10 cellular contexts compared by ENCODE assay signal in the genomic region with DNA sequence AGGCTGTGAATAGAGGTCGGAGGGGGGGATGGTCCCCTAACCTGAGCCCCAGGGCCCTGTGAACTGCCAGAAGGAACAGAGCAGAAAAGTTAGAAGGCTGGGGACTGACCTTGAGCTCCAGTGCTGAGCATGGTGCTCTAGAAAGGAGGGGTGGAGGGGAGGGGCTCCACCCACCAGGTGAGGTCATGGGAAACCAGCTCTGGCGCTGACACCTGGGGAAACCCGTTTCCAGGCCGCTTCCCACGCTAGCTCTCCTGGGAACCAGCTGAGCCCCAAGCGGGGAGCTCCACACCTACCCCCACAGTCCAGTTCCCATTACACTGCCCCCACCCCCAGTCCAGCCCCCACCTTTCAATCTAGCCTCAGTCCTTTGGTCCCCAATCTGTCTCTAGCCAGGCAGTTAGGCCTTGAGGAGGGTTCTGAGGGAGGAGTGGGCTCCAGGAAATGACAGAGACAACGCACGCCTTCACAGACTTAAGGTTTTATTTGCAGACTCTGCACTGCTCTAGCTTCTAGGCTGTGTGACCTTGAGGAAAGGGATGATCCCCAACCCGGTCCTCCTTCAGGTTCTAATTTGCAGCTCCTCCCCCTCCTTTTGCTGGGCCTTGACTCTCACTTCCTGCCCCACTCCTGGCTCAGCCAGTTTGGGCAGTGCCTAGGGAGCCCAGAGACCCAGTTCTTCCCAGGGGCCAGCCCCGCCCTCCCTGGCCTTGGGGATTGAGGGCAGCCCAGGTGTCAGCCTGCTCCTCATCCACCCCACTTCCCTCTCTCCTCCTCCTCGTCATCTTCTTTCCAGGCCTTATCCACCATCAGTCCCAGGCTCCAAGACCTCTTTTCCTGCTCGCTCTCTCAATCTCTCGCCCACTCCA. TPM values are rescaled to one million over a fixed set of nuclear protein-coding genes. Genes with fewer than 3 reads are reported as not detected.
DNase-seq lines count a peak whose midpoint lies in the region; ATAC-seq and TF ChIP-seq lines count a peak whose summit lies in the region.
"Had no signal": no experiment of that assay in that cellular context is flagged by ENCODE, and none has a peak within 500 bp of the region (broad histone marks: within the 10 kb centered on the region; RNA-seq: fewer than 3 reads in every experiment).

No MANE protein-coding gene starts in this region.

- no peaks in the 10 kb centered on the region for H3K9me3 Mint-ChIP-seq in activated CD8-positive, alpha-beta memory T cell treated with anti-CD3 and anti-CD28 coated beads, Interleukin-2, amount 10 ng/mL, durations not matched to agents 7 days and 5 days (ENCODE audit: low read depth)

- TF ChIP-seq EP300 in Ishikawa (IDR thresholded peaks at IDR 0.05; ENCODE audit: borderline replicate concordance) (0 out of 2 replicates have a peak, but pooled peaks have one; percentile 33), stomach (IDR thresholded peaks at IDR 0.05) (no peak)

- H3K36me3 ChIP-seq in esophagus (ENCODE audit: control insufficient read depth in 2 of 2, insufficient read depth in 2 of 2, low read length in 1 of 2) (no peaks in the 10 kb centered on the region), stomach (no peaks in the 10 kb centered on the region), tibial artery (no peaks in the 10 kb centered on the region)
- H3K36me3 ChIP-seq: heart right ventricle had no signal

- no peaks in the 10 kb centered on the region for H3K36me3 Mint-ChIP-seq in activated CD8-positive, alpha-beta memory T cell treated with anti-CD3 and anti-CD28 coated beads, Interleukin-2, amount 10 ng/mL, durations not matched to agents 7 days and 5 days

- H3K4me3 Mint-ChIP-seq in activated CD8-positive, alpha-beta memory T cell treated with anti-CD3 and anti-CD28 coated beads, Interleukin-2, amount 10 ng/mL, durations not matched to agents 7 days and 5 days: no peak overlapping the region

- H3K4me1 ChIP-seq in esophagus (ENCODE audit: control insufficient read depth in 2 of 2, insufficient read depth in 2 of 2, low read length in 1 of 2): peaks cover 0 to 3% of the 10 kb centered on the region in 2 donors
- peaks cover 22 to 37% (median 29%) of the 10 kb centered on the region in 4 donors for H3K4me1 ChIP-seq in stomach
- H3K4me1 ChIP-seq in tibial artery: peaks cover 0 to 19% (median 12%) of the 10 kb centered on the region in 4 donors

- peaks cover 7% of the 10 kb centered on the region for H3K4me1 Mint-ChIP-seq in activated CD8-positive, alpha-beta memory T cell treated with anti-CD3 and anti-CD28 coated beads, Interleukin-2, amount 10 ng/mL, durations not matched to agents 7 days and 5 days

- no peak for ATAC-seq in activated CD8-positive, alpha-beta memory T cell treated with anti-CD3 and anti-CD28 coated beads, Interleukin-2, amount 10 ng/mL, durations not matched to agents 7 days and 5 days
- no peak for ATAC-seq in GM18861 (IDR thresholded peaks at IDR 0.05; ENCODE audit: unreplicated experiment)
- ATAC-seq: heart right ventricle had no signal

- DNase-seq in activated CD8-positive, alpha-beta memory T cell treated with anti-CD3 and anti-CD28 coated beads, Interleukin-2, amount 10 ng/mL, durations not matched to agents 7 days and 5 days: no peak
- no peak for DNase-seq in activated CD8-positive, alpha-beta memory T cell treated with anti-CD3 and anti-CD28 coated beads, Interleukin-2, amount 50 U/mL, for 48 hours
- peak; percentile 85 for DNase-seq in stomach
- DNase-seq in midbrain (lab: John Stamatoyannopoulos, UW): no peak
- no peak for DNase-seq in tibial artery
- DNase-seq: heart right ventricle, NCI-H446 had no signal

- intact Hi-C loops in stomach (cut with DNase I; ENCODE audit: low total_unique reads) (no loop called here), tibial artery (cut with DNase I; ENCODE audit: low total_unique reads) (no loop called here)

- WGBS in esophagus, 2 donors: 53 to 56% methylated on average over 13 of the region's 13 CpGs
- 56 to 74% (median 63%) methylated on average over 12 to 13 of the region's 13 CpGs for WGBS in stomach, 5 donors

- H3K27me3 Mint-ChIP-seq in activated CD8-positive, alpha-beta memory T cell treated with anti-CD3 and anti-CD28 coated beads, Interleukin-2, amount 10 ng/mL, durations not matched to agents 7 days and 5 days: peaks cover 18% of the 10 kb centered on the region

- H3K27ac ChIP-seq in esophagus (ENCODE audit: low read depth in 2 of 2, low read length in 1 of 2): peak overlapping the region; percentile 96 to 97
- H3K27ac ChIP-seq in stomach: peak overlapping the region; percentile 18 to 54 (median 42)
- no peak overlapping the region for H3K27ac ChIP-seq in tibial artery
- H3K27ac ChIP-seq: heart right ventricle had no signal

- no peak for TF ChIP-seq POLR2A in stomach (IDR thresholded peaks at IDR 0.05)

- peak overlapping the region; percentile 30 for H3K27ac Mint-ChIP-seq in activated CD8-positive, alpha-beta memory T cell treated with anti-CD3 and anti-CD28 coated beads, Interleukin-2, amount 10 ng/mL, durations not matched to agents 7 days and 5 days

- CTCF ChIA-PET in activated CD8-positive, alpha-beta memory T cell treated with anti-CD3 and anti-CD28 coated beads, Interleukin-2, amount 10 ng/mL, durations not matched to agents 7 days and 5 days (lab: Charles Lee): interaction anchor here (0.9 to 12.6 kb wide), 8 partner anchors 9 to 459 kb away, joined by 3 to 180 read pairs (median 8); a partner anchor contains a TSS

- peak; percentile 9; the same call in 1 of the 2 replicates for TF ChIP-seq RAD21 in Ishikawa (IDR thresholded peaks at IDR 0.05; ENCODE audit: low read depth)

- peak overlapping the region; percentile 77 to 82 for H3K4me3 ChIP-seq in esophagus (ENCODE audit: low read depth in 1 of 2, low read length in 2 of 2)
- H3K4me3 ChIP-seq in stomach: no peak overlapping the region
- no peak overlapping the region for H3K4me3 ChIP-seq in tibial artery
- H3K4me3 ChIP-seq: heart right ventricle had no signal

- H3K27me3 ChIP-seq in esophagus (ENCODE audit: control insufficient read depth in 1 of 2, insufficient read depth in 2 of 2, low read length in 2 of 2) (no peaks in the 10 kb centered on the region), stomach (peaks cover 0 to 24% (median 0%) of the 10 kb centered on the region in 3 donors), tibial artery (peaks cover 0 to 33% of the 10 kb centered on the region in 2 donors)

- H3K9me3 ChIP-seq in esophagus (ENCODE audit: control insufficient read depth in 2 of 2, insufficient read depth in 1 of 2, low read depth in 1 of 2, low read length in 1 of 2) (no peaks in the 10 kb centered on the region), stomach (no peaks in the 10 kb centered on the region), tibial artery (no peaks in the 10 kb centered on the region)
- H3K9me3 ChIP-seq: heart right ventricle had no signal

- TF ChIP-seq CTCF in stomach (IDR thresholded peaks at IDR 0.05) (no peak), tibial artery (IDR thresholded peaks at IDR 0.05) (no peak)

TF ChIP-seq in Ishikawa, 13 proteins besides CTCF, POLR2A, EP300 and RAD21 (continues in another document):
- TF ChIP-seq YY1 (IDR thresholded peaks at IDR 0.05; ENCODE audit: low read depth) (0 out of 2 replicates have a peak, but pooled peaks have one; percentile 24), NFIC (IDR thresholded peaks at IDR 0.05) (peak; percentile 83), CREB1 (IDR thresholded peaks at IDR 0.05; ENCODE audit: low read depth) (0 out of 2 replicates have a peak, but pooled peaks have one; percentile 21), EGR1 (IDR thresholded peaks at IDR 0.05) (peak; percentile 77)
- TF ChIP-seq, protein P1, sequence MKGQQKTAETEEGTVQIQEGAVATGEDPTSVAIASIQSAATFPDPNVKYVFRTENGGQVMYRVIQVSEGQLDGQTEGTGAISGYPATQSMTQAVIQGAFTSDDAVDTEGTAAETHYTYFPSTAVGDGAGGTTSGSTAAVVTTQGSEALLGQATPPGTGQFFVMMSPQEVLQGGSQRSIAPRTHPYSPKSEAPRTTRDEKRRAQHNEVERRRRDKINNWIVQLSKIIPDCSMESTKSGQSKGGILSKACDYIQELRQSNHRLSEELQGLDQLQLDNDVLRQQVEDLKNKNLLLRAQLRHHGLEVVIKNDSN (IDR thresholded peaks at IDR 0.05): 0 out of 2 replicates have a peak, but pooled peaks have one; percentile 14
- TF ChIP-seq, protein P2, sequence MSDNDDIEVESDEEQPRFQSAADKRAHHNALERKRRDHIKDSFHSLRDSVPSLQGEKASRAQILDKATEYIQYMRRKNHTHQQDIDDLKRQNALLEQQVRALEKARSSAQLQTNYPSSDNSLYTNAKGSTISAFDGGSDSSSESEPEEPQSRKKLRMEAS (IDR thresholded peaks at IDR 0.05): peak; percentile 53; the same call in 1 of the 2 replicates

RNA-seq across cellular contexts. Expression of a gene that starts 2.1 kb away (rescaled TPM):
- total RNA-seq in activated CD8-positive, alpha-beta memory T cell treated with anti-CD3 and anti-CD28 coated beads, Interleukin-2, amount 10 ng/mL, durations not matched to agents 7 days and 5 days: not detected
- 100 to 1,000 TPM; 137 to 138 TPM for polyA plus RNA-seq in esophagus
- total RNA-seq in stomach: 1 to 10 TPM in 4 of 5 donors, not detected in 1; 1.3 to 3.2 (median 1.7) TPM
- polyA plus RNA-seq in stomach: 10 to 100 TPM in 1 of 3 donors, 1 to 10 TPM in 2; 1.2 to 87.8 (median 1.4) TPM
- total RNA-seq: heart right ventricle had no signal

RNA-seq across cellular contexts. Expression of a gene that starts 22.3 kb away (rescaled TPM):
- 10 to 100 TPM; 16.9 to 19.5 TPM for total RNA-seq in activated CD8-positive, alpha-beta memory T cell treated with anti-CD3 and anti-CD28 coated beads, Interleukin-2, amount 10 ng/mL, durations not matched to agents 7 days and 5 days
- 1 to 10 TPM; 6.8 to 7.6 TPM for polyA plus RNA-seq in esophagus
- total RNA-seq in stomach: 10 to 100 TPM in 4 of 5 donors, 1 to 10 TPM in 1; 1.8 to 24.2 (median 20.3) TPM
- 10 to 100 TPM in 1 of 3 donors, 1 to 10 TPM in 2; 5.7 to 10.8 (median 6.1) TPM for polyA plus RNA-seq in stomach

RNA-seq across cellular contexts. Expression of a gene that starts 28.1 kb away (rescaled TPM):
- 1 to 10 TPM; 3.7 to 4.0 TPM for total RNA-seq in activated CD8-positive, alpha-beta memory T cell treated with anti-CD3 and anti-CD28 coated beads, Interleukin-2, amount 10 ng/mL, durations not matched to agents 7 days and 5 days
- 100 to 1,000 TPM; 161 to 191 TPM for polyA plus RNA-seq in esophagus
- 100 to 1,000 TPM in 4 of 5 donors, 10 to 100 TPM in 1; 58.6 to 394 (median 178) TPM for total RNA-seq in stomach
- 10 to 100 TPM; 16.8 to 76.8 (median 52.3) TPM for polyA plus RNA-seq in stomach

RNA-seq across cellular contexts. Expression of a gene that starts 43.5 kb away (rescaled TPM):
- not detected for total RNA-seq in activated CD8-positive, alpha-beta memory T cell treated with anti-CD3 and anti-CD28 coated beads, Interleukin-2, amount 10 ng/mL, durations not matched to agents 7 days and 5 days
- polyA plus RNA-seq in esophagus (under 1 TPM; 0.21 to 0.37 TPM), stomach (1 to 10 TPM in 2 of 3 donors, under 1 TPM in 1; 0.63 to 4.1 (median 1.4) TPM)
- 10 to 100 TPM in 1 of 5 donors, 1 to 10 TPM in 1, not detected in 3; 2.2 to 20.0 TPM for total RNA-seq in stomach
- total RNA-seq: heart right ventricle had no signal
- polyA plus RNA-seq: heart right ventricle had no signal

RNA-seq across cellular contexts. Expression of a gene that starts 57.2 kb away (rescaled TPM):
- under 1 TPM in 1 of 2 experiments, not detected in 1; 0.12 TPM for total RNA-seq in activated CD8-positive, alpha-beta memory T cell treated with anti-CD3 and anti-CD28 coated beads, Interleukin-2, amount 10 ng/mL, durations not matched to agents 7 days and 5 days
- polyA plus RNA-seq in esophagus (1 to 10 TPM; 1.8 to 1.9 TPM), stomach (1 to 10 TPM in 2 of 3 donors, under 1 TPM in 1; 0.56 to 2.2 (median 1.5) TPM)
- 10 to 100 TPM in 1 of 5 donors, 1 to 10 TPM in 3, under 1 TPM in 1; 0.89 to 20.0 (median 3.3) TPM for total RNA-seq in stomach

Comparison
In these comparisons a context has a peak if more than half of its experiments do, and no peak if none do; other contexts are left out.
1. H3K27ac ChIP-seq: peak in esophagus (2 of 2) and stomach (5 of 5); none in tibial artery (0 of 2).
2. H3K4me3 ChIP-seq: peak in esophagus (2 of 2); none in stomach (0 of 4) and tibial artery (0 of 2).
3. RNA of a gene that starts 28.1 kb away (total RNA-seq): 58.6 to 394 TPM in stomach; 3.7 to 4.0 TPM in activated CD8-positive, alpha-beta memory T cell treated with anti-CD3 and anti-CD28 coated beads, Interleukin-2, amount 10 ng/mL, durations not matched to agents 7 days and 5 days; every median in the first group is over 10 times any median in the second.